Comparison of ENCODE assay signal across 9 cellular contexts in the genomic region with DNA sequence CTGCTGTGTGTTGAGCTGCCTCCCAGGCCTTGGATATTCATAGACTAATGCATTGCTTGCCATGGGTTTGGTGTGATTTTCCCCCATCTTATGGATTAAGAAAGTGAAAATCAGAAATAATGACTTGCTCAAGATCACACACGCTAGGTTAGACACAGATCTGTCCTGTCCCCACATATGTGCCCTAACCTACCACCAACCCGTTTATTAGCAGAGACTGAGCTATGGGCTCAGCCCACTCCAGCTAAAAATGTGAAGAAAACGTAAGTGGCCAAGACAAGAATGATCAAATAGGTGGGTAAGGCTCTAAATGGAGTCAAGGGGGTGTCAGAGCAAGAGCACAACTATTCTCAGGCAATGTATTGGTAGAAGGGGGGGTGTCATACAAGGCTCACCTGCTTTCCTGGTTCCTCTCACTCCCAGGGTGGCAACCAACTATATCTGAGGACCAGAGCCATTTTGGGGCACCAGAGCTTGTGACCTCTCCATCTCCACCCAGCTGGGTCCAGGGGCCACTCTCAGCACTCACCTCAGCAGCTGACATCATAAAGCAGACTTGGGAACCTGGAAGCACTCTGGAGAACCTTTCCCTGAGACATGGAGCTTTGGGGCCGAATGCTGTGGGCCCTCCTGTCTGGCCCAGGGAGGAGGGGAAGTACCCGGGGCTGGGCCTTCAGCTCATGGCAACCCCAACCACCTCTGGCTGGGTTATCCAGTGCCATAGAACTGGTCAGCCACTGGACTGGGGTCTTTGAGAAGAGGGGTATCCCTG. TPM values are rescaled to one million over a fixed set of nuclear protein-coding genes. Genes with fewer than 3 reads are reported as not detected.
DNase-seq lines count a peak whose midpoint lies in the region; ATAC-seq and TF ChIP-seq lines count a peak whose summit lies in the region.
"Had no signal": no experiment of that assay in that cellular context is flagged by ENCODE, and none has a peak within 500 bp of the region (broad histone marks: within the 10 kb centered on the region; RNA-seq: fewer than 3 reads in every experiment).

No MANE protein-coding gene starts in this region.

- H2AFZ ChIP-seq in Loucy (ENCODE audit: low read length) (no peak overlapping the region), mammary epithelial cell (ENCODE audit: low read depth, low read length) (no peak overlapping the region)

- WGBS in mammary epithelial cell (ENCODE audit: low coverage, missing lambda C conversion rate) = 77% methylated on average over 5 of the region's 5 CpGs

- DNase-seq in CD4-positive, alpha-beta T cell = no peak
- DNase-seq in mammary epithelial cell = no peak
- DNase-seq in nephron progenitor cell = no peak
- DNase-seq in ecto neural progenitor cell (ENCODE audit: low spot score) = no peak
- no peak for DNase-seq in SKM-1 treated with dmso at 0.1 percent for 144 hours (lab: John Stamatoyannopoulos, UW; ENCODE audit: unreplicated experiment)
- DNase-seq: Peyer's patch had no signal

- H3K27me3 Mint-ChIP-seq in CD4-positive, alpha-beta T cell = no peaks in the 10 kb centered on the region
- H3K27me3 Mint-ChIP-seq in nephron progenitor cell (ENCODE audit: low read depth, poor library complexity) = peaks cover 21% of the 10 kb centered on the region

- H4K20me1 ChIP-seq in Loucy (ENCODE audit: insufficient read depth, low read length, poor library complexity, severe bottlenecking) (no peaks in the 10 kb centered on the region), mammary epithelial cell (ENCODE audit: insufficient read depth, low read length) (no peaks in the 10 kb centered on the region)

- H3K36me3 ChIP-seq in Loucy (ENCODE audit: insufficient read depth, low read length) (no peaks in the 10 kb centered on the region), mammary epithelial cell (ENCODE audit: insufficient read depth, low read length) (no peaks in the 10 kb centered on the region)
- H3K36me3 ChIP-seq: Peyer's patch had no signal

- H3K9me3 ChIP-seq in CD4-positive, alpha-beta T cell (ENCODE audit: control insufficient read depth, low read length) = no peaks in the 10 kb centered on the region
- no peaks in the 10 kb centered on the region for H3K9me3 ChIP-seq in Loucy (ENCODE audit: insufficient read depth, low read depth, low read length)
- H3K9me3 ChIP-seq in mammary epithelial cell (replicated peaks; ENCODE audit: insufficient read depth, low read length) = no peaks in the 10 kb centered on the region
- H3K9me3 ChIP-seq: Peyer's patch had no signal

- H3K79me2 ChIP-seq in Loucy (ENCODE audit: insufficient read depth, low read length) (peaks cover 8% of the 10 kb centered on the region; the same call in 1 of the 2 replicates), mammary epithelial cell (ENCODE audit: insufficient read depth, low read length) (peaks cover 7% of the 10 kb centered on the region)

- peaks cover 86% of the 10 kb centered on the region for H3K4me1 Mint-ChIP-seq in CD4-positive, alpha-beta T cell (ENCODE audit: low read depth)
- peaks cover 24% of the 10 kb centered on the region for H3K4me1 Mint-ChIP-seq in nephron progenitor cell

- no TSS peak for BruUV-seq in mammary epithelial cell (replicated peaks; lab: Mats Ljungman, UMichigan)

- H3K27me3 ChIP-seq in CD4-positive, alpha-beta T cell (ENCODE audit: control insufficient read depth, insufficient read depth, low read length) = no peaks in the 10 kb centered on the region
- no peaks in the 10 kb centered on the region for H3K27me3 ChIP-seq in Loucy (ENCODE audit: insufficient read depth, low read length, poor library complexity, severe bottlenecking)
- no peaks in the 10 kb centered on the region for H3K27me3 ChIP-seq in mammary epithelial cell (ENCODE audit: insufficient read depth, low read length)
- H3K27me3 ChIP-seq: Peyer's patch had no signal

- peak overlapping the region; percentile 82 for H3K9ac ChIP-seq in Loucy (ENCODE audit: low read depth, low read length, poor library complexity, severe bottlenecking)
- H3K9ac ChIP-seq in mammary epithelial cell (ENCODE audit: insufficient read depth, low read length) = no peak overlapping the region

- no peaks in the 10 kb centered on the region for H3K9me2 ChIP-seq in Loucy (replicated peaks; ENCODE audit: low read depth, low read length)

- no peak for ATAC-seq in CD4-positive, alpha-beta T cell (ENCODE audit: poor library complexity)
- no peak for ATAC-seq in HG02642 (IDR thresholded peaks at IDR 0.05; ENCODE audit: poor library complexity, unreplicated experiment)
- no peak for ATAC-seq in GM18517 (IDR thresholded peaks at IDR 0.05; ENCODE audit: unreplicated experiment)

- TF ChIP-seq CTCF in CD4-positive, alpha-beta T cell (IDR thresholded peaks at IDR 0.05) = no peak
- TF ChIP-seq CTCF in Loucy (conservative IDR thresholded peaks at IDR 0.05; ENCODE audit: low read length) = no peak
- TF ChIP-seq CTCF in mammary epithelial cell (conservative IDR thresholded peaks at IDR 0.05 in 1 of 2, IDR thresholded peaks at IDR 0.05 in 1 of 2; ENCODE audit: extremely low read depth in 1 of 2, insufficient read depth in 1 of 2, low read depth in 1 of 2, low read length in 2 of 2) = no peak
- no peak for TF ChIP-seq CTCF in nephron progenitor cell (IDR thresholded peaks at IDR 0.05)

- H3K9me3 Mint-ChIP-seq in CD4-positive, alpha-beta T cell = no peaks in the 10 kb centered on the region
- no peaks in the 10 kb centered on the region for H3K9me3 Mint-ChIP-seq in nephron progenitor cell

- in situ Hi-C loops in mammary epithelial cell (cut with MboI; ENCODE audit: low sequenced_read_pairs in 2 of 2) = loop anchor here (5.0 kb wide), 1 partner anchor 42 kb away; the partner anchor contains the start of gene CISH (in 2 of the 2)

- POLR2A ChIA-PET in CD4-positive, alpha-beta T cell (lab: Charles Lee) = interaction anchor here (2.0 to 13.2 kb wide), 5 partner anchors 20 to 816 kb away, joined by 12 to 446 read pairs (median 27); partner anchors contain the start of genes CISH, MANF and MAPKAPK3

- dilution Hi-C loops in mammary epithelial cell (cut with HindIII; ENCODE audit: low sequenced_read_pairs) = loop anchor here (5.0 kb wide), 1 partner anchor 37 kb away; no protein-coding TSS in a partner anchor

- peak overlapping the region; percentile 80 for H3K27ac ChIP-seq in CD4-positive, alpha-beta T cell (ENCODE audit: low read depth, low read length)
- no peak overlapping the region for H3K27ac ChIP-seq in mammary epithelial cell (ENCODE audit: insufficient read depth, low read depth, low read length)

- H3K4me3 ChIP-seq in Loucy (ENCODE audit: low read length, poor library complexity, severe bottlenecking) (peak overlapping the region; percentile 96), mammary epithelial cell (replicated peaks in 1 of 3; ENCODE audit: insufficient read depth in 1 of 3, low read depth in 2 of 3, low read length in 3 of 3) (peak overlapping the region in 2 of 3 experiments; percentile 93 to 97)

- peaks cover 18% of the 10 kb centered on the region for H3K4me1 ChIP-seq in Loucy (ENCODE audit: insufficient read depth, low read length, poor library complexity, severe bottlenecking)
- peaks cover 20% of the 10 kb centered on the region for H3K4me1 ChIP-seq in mammary epithelial cell (ENCODE audit: insufficient read depth, low read length)

- H3K36me3 Mint-ChIP-seq in CD4-positive, alpha-beta T cell (ENCODE audit: low read depth) = peaks cover 28% of the 10 kb centered on the region
- H3K36me3 Mint-ChIP-seq in nephron progenitor cell (ENCODE audit: low read depth) = no peaks in the 10 kb centered on the region

- peak overlapping the region; percentile 82 for H3K4me2 ChIP-seq in Loucy (ENCODE audit: low read depth, low read length, poor library complexity, severe bottlenecking)
- peak overlapping the region; percentile 84 for H3K4me2 ChIP-seq in mammary epithelial cell (ENCODE audit: insufficient read depth, low read depth, low read length)

- peak overlapping the region; percentile 89 for H3K27ac Mint-ChIP-seq in CD4-positive, alpha-beta T cell
- no peak overlapping the region for H3K27ac Mint-ChIP-seq in nephron progenitor cell

- H3F3A ChIP-seq in Loucy (ENCODE audit: low read depth) = no peaks in the 10 kb centered on the region

- H3K4me3 Mint-ChIP-seq in CD4-positive, alpha-beta T cell = peak overlapping the region; percentile 97
- peak overlapping the region; percentile 97 for H3K4me3 Mint-ChIP-seq in nephron progenitor cell

- CTCF ChIA-PET in CD4-positive, alpha-beta T cell (lab: Charles Lee) = interaction anchor here (0.9 to 6.8 kb wide), 6 partner anchors 10 to 872 kb away, joined by 3 to 234 read pairs (median 5); partner anchors contain the start of genes CISH and MAPKAPK3
- CTCF ChIA-PET in mammary epithelial cell (lab: Charles Lee; ENCODE audit: low non-redundant PET) = no interaction called here

- intact Hi-C loops in CD4-positive, alpha-beta T cell (cut with DNase I, micrococcal nuclease) = loop anchor here in 1 of 2 experiments (5.0 kb wide), 1 partner anchor 802 kb away; no protein-coding TSS in a partner anchor
- intact Hi-C loops in mammary epithelial cell (cut with micrococcal nuclease) = no loop called here

RNA-seq across cellular contexts. Expression of gene HEMK1, which starts 1.4 kb away (rescaled TPM):
- 10 to 100 TPM; 12.4 to 14.6 TPM for total RNA-seq in CD4-positive, alpha-beta T cell
- total RNA-seq in mammary epithelial cell = 10 to 100 TPM; 14.2 to 23.1 TPM
- polyA plus RNA-seq in mammary epithelial cell = 15.4 TPM
- polyA minus RNA-seq in mammary epithelial cell = 8.5 TPM

RNA-seq across cellular contexts. Expression of gene C3orf18, which starts 3.1 kb away (rescaled TPM):
- total RNA-seq in CD4-positive, alpha-beta T cell = 1 to 10 TPM; 3.9 to 5.2 TPM
- 1 to 10 TPM in 1 of 2 donors, under 1 TPM in 1; 0.80 to 6.5 TPM for total RNA-seq in mammary epithelial cell
- 2.1 TPM for polyA plus RNA-seq in mammary epithelial cell
- polyA minus RNA-seq in mammary epithelial cell = not detected

RNA-seq across cellular contexts. Expression of gene CISH, which starts 40.9 kb away (rescaled TPM):
- 1 to 10 TPM; 3.5 to 3.7 TPM for total RNA-seq in CD4-positive, alpha-beta T cell
- total RNA-seq in mammary epithelial cell = 1 to 10 TPM; 1.8 to 2.8 TPM
- 3.6 TPM for polyA plus RNA-seq in mammary epithelial cell
- 8.8 TPM for polyA minus RNA-seq in mammary epithelial cell

RNA-seq across cellular contexts. Expression of gene MAPKAPK3, which starts 46.3 kb away (rescaled TPM):
- total RNA-seq in CD4-positive, alpha-beta T cell = 10 to 100 TPM; 16.4 to 16.6 TPM
- total RNA-seq in mammary epithelial cell = 100 to 1,000 TPM in 1 of 2 donors, 10 to 100 TPM in 1; 94.9 to 138 TPM
- 259 TPM for polyA plus RNA-seq in mammary epithelial cell
- polyA minus RNA-seq in mammary epithelial cell = 258 TPM
